ENCODE assay signal across 1 cellular context in the genomic region with DNA sequence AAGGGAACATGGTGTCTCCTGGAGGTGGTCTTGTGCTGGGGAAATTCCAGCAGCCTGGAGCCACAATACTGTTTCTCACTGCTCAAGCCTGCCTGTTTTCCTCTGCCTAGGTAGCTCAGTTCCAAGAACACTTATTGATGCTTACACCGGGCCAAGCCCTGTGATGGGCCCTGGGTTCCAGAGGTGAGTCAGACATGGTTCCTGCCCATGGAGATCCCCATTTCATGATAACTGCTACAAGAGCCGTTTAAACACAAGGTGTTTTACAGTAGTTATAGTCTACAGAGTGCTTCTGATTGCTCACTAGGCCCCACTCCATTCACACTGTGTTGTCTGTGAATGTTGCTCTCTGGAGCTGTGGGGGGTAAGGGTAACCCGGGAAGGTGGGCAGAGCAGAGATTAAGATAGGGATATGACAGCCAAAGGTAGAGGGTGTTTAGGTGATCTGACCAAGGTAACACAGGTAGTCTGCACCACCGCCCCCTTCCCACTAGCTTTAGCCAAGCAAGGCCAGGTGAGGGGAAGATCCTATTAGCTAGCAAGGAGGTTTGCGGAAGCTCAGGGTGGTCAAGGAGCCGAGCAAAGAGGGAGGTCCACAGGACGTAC.
TF ChIP-seq lines count a peak whose summit lies in the region.

No MANE protein-coding gene starts in this region.

TF ChIP-seq in SK-N-SH treated with all-trans-retinoic acid at 6 μM for 48 hours, 23 proteins besides CTCF, POLR2A, EP300 and RAD21 (continued from another document):
- TF ChIP-seq, protein P1, sequence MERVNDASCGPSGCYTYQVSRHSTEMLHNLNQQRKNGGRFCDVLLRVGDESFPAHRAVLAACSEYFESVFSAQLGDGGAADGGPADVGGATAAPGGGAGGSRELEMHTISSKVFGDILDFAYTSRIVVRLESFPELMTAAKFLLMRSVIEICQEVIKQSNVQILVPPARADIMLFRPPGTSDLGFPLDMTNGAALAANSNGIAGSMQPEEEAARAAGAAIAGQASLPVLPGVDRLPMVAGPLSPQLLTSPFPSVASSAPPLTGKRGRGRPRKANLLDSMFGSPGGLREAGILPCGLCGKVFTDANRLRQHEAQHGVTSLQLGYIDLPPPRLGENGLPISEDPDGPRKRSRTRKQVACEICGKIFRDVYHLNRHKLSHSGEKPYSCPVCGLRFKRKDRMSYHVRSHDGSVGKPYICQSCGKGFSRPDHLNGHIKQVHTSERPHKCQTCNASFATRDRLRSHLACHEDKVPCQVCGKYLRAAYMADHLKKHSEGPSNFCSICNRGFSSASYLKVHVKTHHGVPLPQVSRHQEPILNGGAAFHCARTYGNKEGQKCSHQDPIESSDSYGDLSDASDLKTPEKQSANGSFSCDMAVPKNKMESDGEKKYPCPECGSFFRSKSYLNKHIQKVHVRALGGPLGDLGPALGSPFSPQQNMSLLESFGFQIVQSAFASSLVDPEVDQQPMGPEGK (CRISPR knock-in tag; IDR thresholded peaks at IDR 0.05; ENCODE audit: borderline replicate concordance) = no peak
- TF ChIP-seq ESRRG (CRISPR knock-in tag; IDR thresholded peaks at IDR 0.05) (no peak), PPARA (CRISPR knock-in tag; IDR thresholded peaks at IDR 0.05; ENCODE audit: borderline replicate concordance) (no peak), SNAI2 (CRISPR knock-in tag; IDR thresholded peaks at IDR 0.05) (no peak), ZC3H10 (CRISPR knock-in tag; IDR thresholded peaks at IDR 0.05) (no peak), ZNF565 (CRISPR knock-in tag; conservative IDR thresholded peaks at IDR 0.05; ENCODE audit: low read depth) (no peak), ZNF8 (CRISPR knock-in tag; IDR thresholded peaks at IDR 0.05) (no peak), ARNTL (CRISPR knock-in tag; IDR thresholded peaks at IDR 0.05; ENCODE audit: borderline replicate concordance, low read depth) (no peak), CSDC2 (CRISPR knock-in tag; IDR thresholded peaks at IDR 0.05) (no peak), GLIS3 (CRISPR knock-in tag; IDR thresholded peaks at IDR 0.05) (no peak), BACH2 (CRISPR knock-in tag; IDR thresholded peaks at IDR 0.05; ENCODE audit: borderline replicate concordance) (no peak), ZNF70 (CRISPR knock-in tag; IDR thresholded peaks at IDR 0.05) (no peak)
- TF ChIP-seq, protein P2, sequence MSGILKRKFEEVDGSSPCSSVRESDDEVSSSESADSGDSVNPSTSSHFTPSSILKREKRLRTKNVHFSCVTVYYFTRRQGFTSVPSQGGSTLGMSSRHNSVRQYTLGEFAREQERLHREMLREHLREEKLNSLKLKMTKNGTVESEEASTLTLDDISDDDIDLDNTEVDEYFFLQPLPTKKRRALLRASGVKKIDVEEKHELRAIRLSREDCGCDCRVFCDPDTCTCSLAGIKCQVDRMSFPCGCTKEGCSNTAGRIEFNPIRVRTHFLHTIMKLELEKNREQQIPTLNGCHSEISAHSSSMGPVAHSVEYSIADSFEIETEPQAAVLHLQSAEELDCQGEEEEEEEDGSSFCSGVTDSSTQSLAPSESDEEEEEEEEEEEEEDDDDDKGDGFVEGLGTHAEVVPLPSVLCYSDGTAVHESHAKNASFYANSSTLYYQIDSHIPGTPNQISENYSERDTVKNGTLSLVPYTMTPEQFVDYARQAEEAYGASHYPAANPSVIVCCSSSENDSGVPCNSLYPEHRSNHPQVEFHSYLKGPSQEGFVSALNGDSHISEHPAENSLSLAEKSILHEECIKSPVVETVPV (CRISPR knock-in tag; IDR thresholded peaks at IDR 0.05) = no peak
- TF ChIP-seq, protein P3, sequence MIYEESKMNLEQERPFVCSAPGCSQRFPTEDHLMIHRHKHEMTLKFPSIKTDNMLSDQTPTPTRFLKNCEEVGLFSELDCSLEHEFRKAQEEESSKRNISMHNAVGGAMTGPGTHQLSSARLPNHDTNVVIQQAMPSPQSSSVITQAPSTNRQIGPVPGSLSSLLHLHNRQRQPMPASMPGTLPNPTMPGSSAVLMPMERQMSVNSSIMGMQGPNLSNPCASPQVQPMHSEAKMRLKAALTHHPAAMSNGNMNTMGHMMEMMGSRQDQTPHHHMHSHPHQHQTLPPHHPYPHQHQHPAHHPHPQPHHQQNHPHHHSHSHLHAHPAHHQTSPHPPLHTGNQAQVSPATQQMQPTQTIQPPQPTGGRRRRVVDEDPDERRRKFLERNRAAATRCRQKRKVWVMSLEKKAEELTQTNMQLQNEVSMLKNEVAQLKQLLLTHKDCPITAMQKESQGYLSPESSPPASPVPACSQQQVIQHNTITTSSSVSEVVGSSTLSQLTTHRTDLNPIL (CRISPR knock-in tag; IDR thresholded peaks at IDR 0.05; ENCODE audit: low read depth) = no peak
